8 cellular contexts compared by ENCODE assay signal in genomic region chr16:275041-275621, GRCh38. TPM values are rescaled to one million over a fixed set of nuclear protein-coding genes. Genes with fewer than 3 reads are reported as not detected.
A peak's percentile ranks its signal among the peaks of the same experiment; 100 is the strongest.
DNase-seq lines count a peak whose midpoint lies in the region; ATAC-seq lines count a peak whose summit lies in the region.

No MANE protein-coding gene starts in this region.

- H3K27me3 Mint-ChIP-seq in effector memory CD8-positive, alpha-beta T cell = peaks cover 6 to 29% of the 10 kb centered on the region in 2 donors
- H3K27me3 Mint-ChIP-seq in naive B cell = peaks cover 15 to 44% (median 16%) of the 10 kb centered on the region in 3 donors

- peaks cover 5 to 7% of the 10 kb centered on the region in 2 donors for H3K4me1 Mint-ChIP-seq in effector memory CD8-positive, alpha-beta T cell (ENCODE audit: low read depth in 2 of 2)
- H3K4me1 Mint-ChIP-seq in naive B cell = peaks cover 0 to 3% (median 0%) of the 10 kb centered on the region in 3 donors

- peak overlapping the region; percentile 45 to 54 for H3K4me3 Mint-ChIP-seq in effector memory CD8-positive, alpha-beta T cell
- peak overlapping the region in 5 of 8 donors; percentile 40 to 64 (median 47) for H3K4me3 Mint-ChIP-seq in naive B cell

- H3K36me3 Mint-ChIP-seq in effector memory CD8-positive, alpha-beta T cell (ENCODE audit: insufficient read depth) = no peaks in the 10 kb centered on the region
- H3K36me3 Mint-ChIP-seq in naive B cell = no peaks in the 10 kb centered on the region

- no peaks in the 10 kb centered on the region for H3K9me3 Mint-ChIP-seq in effector memory CD8-positive, alpha-beta T cell
- no peaks in the 10 kb centered on the region for H3K9me3 Mint-ChIP-seq in naive B cell

- no peak overlapping the region for H3K27ac Mint-ChIP-seq in effector memory CD8-positive, alpha-beta T cell
- H3K27ac Mint-ChIP-seq in naive B cell = no peak overlapping the region

- ATAC-seq in effector memory CD8-positive, alpha-beta T cell (replicated peaks) = peak; percentile 35
- ATAC-seq in naive B cell (ENCODE audit: low read depth in 2 of 2) (peak; percentile 48 to 52), HG03457 (IDR thresholded peaks at IDR 0.05; ENCODE audit: unreplicated experiment) (no peak)

- DNase-seq in AG20443 (ENCODE audit: low spot score) (peak; percentile 50), NCI-H2171 (lab: John Stamatoyannopoulos, UW) (peak; percentile 37), naive B cell (no peak), NCI-H1048 (lab: John Stamatoyannopoulos, UW) (no peak), NCI-H2081 treated with DMSO at 0.1 percent for 48 hours (lab: John Stamatoyannopoulos, UW) (no peak), NCI-H1092 treated with DMSO at 0.1 percent for 48 hours (lab: John Stamatoyannopoulos, UW) (no peak)
- no peak for DNase-seq in effector memory CD8-positive, alpha-beta T cell

RNA-seq across cellular contexts. Expression of gene RGS11, which starts 0.6 kb away (rescaled TPM):
- under 1 TPM in 1 of 6 donors, not detected in 5; 0.14 TPM for polyA plus RNA-seq in naive B cell (ENCODE audit: low read depth in 6 of 6)

RNA-seq across cellular contexts. Expression of gene ARHGDIG, which starts 5.3 kb away (rescaled TPM):
- polyA plus RNA-seq in naive B cell (ENCODE audit: low read depth in 6 of 6) = not detected

RNA-seq across cellular contexts. Expression of gene PDIA2, which starts 7.8 kb away (rescaled TPM):
- polyA plus RNA-seq in naive B cell (ENCODE audit: low read depth in 6 of 6) = not detected

RNA-seq across cellular contexts. Expression of gene FAM234A, which starts 40.5 kb away (rescaled TPM):
- polyA plus RNA-seq in naive B cell (ENCODE audit: low read depth in 6 of 6) = 10 to 100 TPM; 19.3 to 28.7 (median 24.5) TPM

RNA-seq across cellular contexts. Expression of gene LUC7L, which starts 45.9 kb away (rescaled TPM):
- 10 to 100 TPM in 5 of 6 donors, 1 to 10 TPM in 1; 9.6 to 20.4 (median 12.8) TPM for polyA plus RNA-seq in naive B cell (ENCODE audit: low read depth in 6 of 6)

Comparison
In these comparisons a context has a peak if more than half of its experiments do, and no peak if none do; other contexts are left out.
1. DNase-seq: peak in AG20443 (single experiment) and NCI-H2171 (single experiment); none in effector memory CD8-positive, alpha-beta T cell (0 of 3), naive B cell (single experiment), NCI-H1048 (single experiment), NCI-H2081 treated with DMSO at 0.1 percent for 48 hours (single experiment) and NCI-H1092 treated with DMSO at 0.1 percent for 48 hours (single experiment).